Comparison of ENCODE assay signal across 8 cellular contexts in genomic region chr2:216404010-216404618, GRCh38. TPM values are rescaled to one million over a fixed set of nuclear protein-coding genes. Genes with fewer than 3 reads are reported as not detected.
DNase-seq lines count a peak whose midpoint lies in the region; ATAC-seq and TF ChIP-seq lines count a peak whose summit lies in the region.

No MANE protein-coding gene starts in this region.

- no peak overlapping the region for H3K4me3 ChIP-seq in adrenal gland

- 59 to 66% (median 64%) methylated on average over 5 of the region's 5 CpGs for WGBS in adrenal gland, 4 donors

- no peaks in the 10 kb centered on the region for H3K36me3 ChIP-seq in adrenal gland (replicated peaks in 1 of 2)

- TF ChIP-seq POLR2A in adrenal gland (IDR thresholded peaks at IDR 0.05) = no peak

- H3K4me1 ChIP-seq in adrenal gland (replicated peaks in 1 of 2) = no peaks in the 10 kb centered on the region

- peak; percentile 81 for TF ChIP-seq CTCF in GM10248 (IDR thresholded peaks at IDR 0.05; ENCODE audit: control extremely low read depth, extremely low read depth, low read depth, missing control alignments)
- TF ChIP-seq CTCF in adrenal gland (IDR thresholded peaks at IDR 0.05) = peak; percentile 60 to 87 (median 84)

- ATAC-seq in HG03175 (IDR thresholded peaks at IDR 0.05; ENCODE audit: unreplicated experiment) = peak; percentile 71
- no peak for ATAC-seq in GM21528 (IDR thresholded peaks at IDR 0.05; ENCODE audit: low FRiP score, unreplicated experiment)
- ATAC-seq in HG02571 (IDR thresholded peaks at IDR 0.05; ENCODE audit: unreplicated experiment) = no peak

- DNase-seq in GM10248 (ENCODE audit: extremely low spot score) (peak; percentile 40), SKM-1 (lab: John Stamatoyannopoulos, UW; ENCODE audit: unreplicated experiment) (peak; percentile 34), adrenal gland (peak in 6 of 7 donors; percentile 35 to 77 (median 52)), inferior parietal cortex (ENCODE audit: extremely low spot score) (peak; percentile 51)
- peak in 2 of 3 experiments; percentile 22 to 34 for DNase-seq in stimulated activated CD4-positive, alpha-beta T cell treated with anti-CD3 and anti-CD28 coated beads, TNF-alpha, amount 100 ng/mL, for 24 hours (ENCODE audit: low read depth in 3 of 3)

- CTCF ChIA-PET in GM10248 (lab: Yijun Ruan, JAX) = interaction anchor here (0.6 to 6.1 kb wide), 32 partner anchors 9 to 363 kb away, joined by 3 to 60 read pairs (median 4); partner anchors contain the start of genes RPL37A and XRCC5

- POLR2A ChIA-PET in GM10248 (lab: Yijun Ruan, JAX) = no interaction called here

- no peak overlapping the region for H3K27ac ChIP-seq in adrenal gland

- no peaks in the 10 kb centered on the region for H3K27me3 ChIP-seq in adrenal gland

- intact Hi-C loops in adrenal gland (cut with DNase I) = loop anchor here (10.0 kb wide), 2 partner anchors 259 to 289 kb away; no protein-coding TSS in a partner anchor

- no peaks in the 10 kb centered on the region for H3K9me3 ChIP-seq in adrenal gland (replicated peaks in 1 of 3)

RNA-seq across cellular contexts. Expression of gene SMARCAL1, which starts 8.2 kb away (rescaled TPM):
- total RNA-seq in adrenal gland = 10 to 100 TPM; 15.3 to 28.9 (median 24.2) TPM
- polyA plus RNA-seq in adrenal gland = 10 to 100 TPM in 2 of 3 donors, 1 to 10 TPM in 1; 8.2 to 20.6 (median 15.7) TPM

RNA-seq across cellular contexts. Expression of gene MARCHF4, which starts 31.8 kb away (rescaled TPM):
- total RNA-seq in adrenal gland = 1 to 10 TPM in 1 of 8 donors, under 1 TPM in 2, not detected in 5; 0.13 to 1.8 (median 0.96) TPM
- polyA plus RNA-seq in adrenal gland = under 1 TPM; 0.40 to 0.97 (median 0.97) TPM
